8 cellular contexts compared by ENCODE assay signal in genomic region chr14:105419305-105420091, GRCh38. TPM values are rescaled to one million over a fixed set of nuclear protein-coding genes. Genes with fewer than 3 reads are reported as not detected.
DNase-seq lines count a peak whose midpoint lies in the region; ATAC-seq and TF ChIP-seq lines count a peak whose summit lies in the region.

Gene MTA1, plus strand, starts transcription at chr14:105419827. Its CDS starts 209 bp downstream, at chr14:105420036.

- ATAC-seq in GM21390 (IDR thresholded peaks at IDR 0.05; ENCODE audit: unreplicated experiment) (peak; percentile 43), GM21423 (IDR thresholded peaks at IDR 0.05; ENCODE audit: unreplicated experiment) (no peak)
- peak; percentile 37 to 66 for ATAC-seq in naive thymus-derived CD8-positive, alpha-beta T cell

- intact Hi-C loops in esophagus squamous epithelium (cut with DNase I): no loop called here
- intact Hi-C loops in tibial artery (cut with DNase I; ENCODE audit: low total_unique reads): no loop called here

- H3K27me3 ChIP-seq in CD8-positive, alpha-beta memory T cell (ENCODE audit: insufficient read depth, low read length, poor library complexity, severe bottlenecking): no peaks in the 10 kb centered on the region
- H3K27me3 ChIP-seq in esophagus squamous epithelium (peaks cover 0 to 1% (median 0%) of the 10 kb centered on the region in 4 donors), tibial artery (no peaks in the 10 kb centered on the region)

- peak within 1 kb of the TSS; percentile 51 for H3K27ac ChIP-seq in CD8-positive, alpha-beta memory T cell (ENCODE audit: low read depth, low read length)
- H3K27ac ChIP-seq in esophagus squamous epithelium (peak within 1 kb of the TSS; percentile 77 to 87 (median 83)), tibial artery (peak within 1 kb of the TSS; percentile 74 to 81)

- CTCF ChIA-PET in CD8-positive, alpha-beta memory T cell (lab: Charles Lee): no interaction called here

- TF ChIP-seq CTCF in esophagus squamous epithelium (IDR thresholded peaks at IDR 0.05) (no peak), tibial artery (IDR thresholded peaks at IDR 0.05) (no peak)

- H3K4me1 Mint-ChIP-seq in CD8-positive, alpha-beta memory T cell: peaks cover 25 to 43% (median 29%) of the 10 kb centered on the region in 3 donors
- H3K4me1 Mint-ChIP-seq in naive thymus-derived CD8-positive, alpha-beta T cell: peaks cover 12 to 36% (median 34%) of the 10 kb centered on the region in 4 donors

- H3K4me3 Mint-ChIP-seq in CD8-positive, alpha-beta memory T cell: peak within 1 kb of the TSS; percentile 78 to 93 (median 87)
- peak within 1 kb of the TSS; percentile 80 to 94 (median 83) for H3K4me3 Mint-ChIP-seq in naive thymus-derived CD8-positive, alpha-beta T cell

- POLR2A ChIA-PET in CD8-positive, alpha-beta memory T cell (lab: Charles Lee): no interaction called here
- POLR2A ChIA-PET in naive thymus-derived CD8-positive, alpha-beta T cell (lab: Charles Lee): interaction anchor here (1.1 to 1.6 kb wide), 2 partner anchors 29 to 51 kb away, joined by 3 to 4 read pairs; no protein-coding TSS in a partner anchor

- H3K27ac Mint-ChIP-seq in CD8-positive, alpha-beta memory T cell: peak within 1 kb of the TSS in 6 of 8 donors; percentile 23 to 92 (median 73)
- peak within 1 kb of the TSS; percentile 80 to 94 (median 88) for H3K27ac Mint-ChIP-seq in naive thymus-derived CD8-positive, alpha-beta T cell

- H3K27me3 Mint-ChIP-seq in CD8-positive, alpha-beta memory T cell: peaks cover 2 to 8% of the 10 kb centered on the region in 2 donors
- H3K27me3 Mint-ChIP-seq in naive thymus-derived CD8-positive, alpha-beta T cell: no peaks in the 10 kb centered on the region

- TF ChIP-seq POLR2A in esophagus squamous epithelium (IDR thresholded peaks at IDR 0.05): no peak

- peaks cover 0 to 2% (median 0%) of the 10 kb centered on the region in 3 donors for H3K36me3 Mint-ChIP-seq in CD8-positive, alpha-beta memory T cell
- H3K36me3 Mint-ChIP-seq in naive thymus-derived CD8-positive, alpha-beta T cell: no peaks in the 10 kb centered on the region

- peak; percentile 37 to 58 (median 43) for DNase-seq in CD8-positive, alpha-beta memory T cell
- no peak for DNase-seq in NCI-H460 (ENCODE audit: extremely low read depth, low read depth)
- DNase-seq in activated T-cell treated with anti-CD3 and anti-CD28 coated beads, Interleukin-2, amount 50 U/mL, for 1 hour: peak; percentile 57
- no peak for DNase-seq in esophagus squamous epithelium (lab: John Stamatoyannopoulos, UW)
- peak in 7 of 10 donors; percentile 18 to 59 (median 40) for DNase-seq in naive thymus-derived CD8-positive, alpha-beta T cell
- no peak for DNase-seq in tibial artery

- H3K9me3 ChIP-seq in CD8-positive, alpha-beta memory T cell (ENCODE audit: low read length): no peaks in the 10 kb centered on the region
- H3K9me3 ChIP-seq in esophagus squamous epithelium: no peaks in the 10 kb centered on the region
- H3K9me3 ChIP-seq in tibial artery: no peaks in the 10 kb centered on the region

- H3K4me3 ChIP-seq in CD8-positive, alpha-beta memory T cell (ENCODE audit: low read length): peak within 1 kb of the TSS; percentile 59
- H3K4me3 ChIP-seq in esophagus squamous epithelium (peak within 1 kb of the TSS; percentile 63 to 89 (median 76)), tibial artery (peak within 1 kb of the TSS; percentile 61 to 69)

- WGBS in esophagus squamous epithelium, 2 donors: 0% methylated on average over 6 of the region's 93 CpGs; no CpG with 5 or more reads in 1 of the 2 donors

- H3K4me1 ChIP-seq in CD8-positive, alpha-beta memory T cell (ENCODE audit: insufficient read depth, low read length): peaks cover 36% of the 10 kb centered on the region
- H3K4me1 ChIP-seq in esophagus squamous epithelium (peaks cover 37 to 55% (median 42%) of the 10 kb centered on the region in 3 donors), tibial artery (peaks cover 0 to 49% (median 40%) of the 10 kb centered on the region in 4 donors)

- H3K9me3 Mint-ChIP-seq in CD8-positive, alpha-beta memory T cell: no peaks in the 10 kb centered on the region
- no peaks in the 10 kb centered on the region for H3K9me3 Mint-ChIP-seq in naive thymus-derived CD8-positive, alpha-beta T cell

- no peaks in the 10 kb centered on the region for H3K36me3 ChIP-seq in CD8-positive, alpha-beta memory T cell (ENCODE audit: insufficient read depth, low read length)
- H3K36me3 ChIP-seq in esophagus squamous epithelium (peaks cover 0 to 6% (median 0%) of the 10 kb centered on the region in 3 donors), tibial artery (peaks cover 0 to under 1% (median 0%) of the 10 kb centered on the region in 3 donors)

RNA-seq across cellular contexts. Expression of gene MTA1, which starts in this region (rescaled TPM):
- total RNA-seq in CD8-positive, alpha-beta memory T cell: 100 to 1,000 TPM; 124 to 129 TPM
- 6.1 TPM for polyA plus RNA-seq in CD8-positive, alpha-beta memory T cell
- total RNA-seq in NCI-H460 (2014; rRNA removed; shearing (Covaris generic)): 68.0 and 77.9 TPM in 2 replicates
- 579 and 625 TPM in 2 replicates for polyA plus RNA-seq in NCI-H460 (2014; cell fraction: nucleus; rRNA removed)
- 10 to 100 TPM; 19.9 to 64.7 (median 39.6) TPM for total RNA-seq in esophagus squamous epithelium
- 100 to 1,000 TPM; 139 to 142 TPM for total RNA-seq in naive thymus-derived CD8-positive, alpha-beta T cell
- polyA plus RNA-seq in naive thymus-derived CD8-positive, alpha-beta T cell: 1 to 10 TPM; 3.1 to 6.5 (median 3.6) TPM

Comparison
In these comparisons a context has a peak if more than half of its experiments do, and no peak if none do; other contexts are left out.
1. DNase-seq: peak in CD8-positive, alpha-beta memory T cell (5 of 5), activated T-cell treated with anti-CD3 and anti-CD28 coated beads, Interleukin-2, amount 50 U/mL, for 1 hour (single experiment) and naive thymus-derived CD8-positive, alpha-beta T cell (7 of 10); none in NCI-H460 (single experiment), esophagus squamous epithelium (single experiment) and tibial artery (0 of 2).
2. Peak in every context shown above with its lines, with median percentiles within 50 percentile points of each other: H3K27ac ChIP-seq and H3K4me3 ChIP-seq.